8 cellular contexts compared by ENCODE assay signal in the genomic region with DNA sequence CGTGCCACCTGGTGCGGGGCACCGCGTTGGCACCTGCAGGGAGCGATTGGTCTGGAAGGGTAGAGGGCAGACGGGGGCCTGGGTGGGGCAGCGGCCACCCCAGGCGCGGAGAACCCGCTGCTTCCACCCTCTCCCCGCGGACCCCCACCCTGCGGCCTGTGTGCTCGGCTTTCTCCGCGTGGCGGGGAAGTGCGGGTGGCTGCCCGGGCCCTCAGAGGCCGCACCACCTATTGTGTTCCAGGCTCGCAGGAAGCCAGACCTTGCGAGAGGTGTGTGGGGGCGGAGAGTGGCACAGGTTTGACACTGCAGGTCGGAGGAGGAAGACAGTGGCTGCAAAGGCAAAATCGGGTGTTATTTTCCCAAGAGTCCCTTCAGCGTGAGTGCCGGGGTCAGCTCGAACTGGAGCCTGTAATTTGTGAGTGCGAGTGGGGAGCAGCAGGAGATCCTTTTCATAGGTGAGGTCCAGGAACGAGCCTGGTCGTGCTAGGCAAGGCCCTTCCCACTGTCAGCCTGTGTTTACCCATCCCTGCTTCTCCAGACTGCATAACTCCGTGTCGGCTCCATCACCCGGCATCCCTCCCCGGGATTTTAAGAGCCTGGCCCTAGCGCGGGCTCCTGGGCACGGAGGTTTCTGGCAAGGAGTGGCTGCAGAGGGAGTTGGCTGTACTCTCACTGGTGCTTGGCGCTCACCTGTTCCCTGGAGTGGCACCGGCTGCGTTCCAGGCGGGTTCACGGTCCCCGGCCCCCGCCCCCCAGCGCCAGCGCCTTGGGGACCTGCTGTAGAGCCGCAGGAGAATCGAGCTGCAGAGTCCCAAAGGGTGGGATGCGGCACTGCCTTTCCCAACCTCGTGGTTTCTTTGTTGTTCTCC. TPM values are rescaled to one million over a fixed set of nuclear protein-coding genes. Genes with fewer than 3 reads are reported as not detected.
DNase-seq lines count a peak whose midpoint lies in the region; FAIRE-seq and TF ChIP-seq lines count a peak whose summit lies in the region.

No MANE protein-coding gene starts in this region.

- peaks cover 2% of the 10 kb centered on the region for H3K36me3 Mint-ChIP-seq in activated CD4-positive, alpha-beta T cell treated with anti-CD3 and anti-CD28 coated beads, Interleukin-2, amount 10 ng/mL, durations not matched to agents 7 days and 5 days (ENCODE audit: low read depth)
- no peaks in the 10 kb centered on the region for H3K36me3 Mint-ChIP-seq in stimulated activated naive CD8-positive, alpha-beta T cell treated with anti-CD3 and anti-CD28 coated beads, Interleukin-15, Interleukin-2, amounts not matched to agents 100 ng/mL and 50 ng/mL, for 24 hours (ENCODE audit: low read depth)

- no peaks in the 10 kb centered on the region; the same call in 1 of the 2 replicates for H3F3A ChIP-seq in DOHH2 (ENCODE audit: control insufficient read depth, insufficient read depth)

- H3K4me2 ChIP-seq in DOHH2 (ENCODE audit: low read length) = peak overlapping the region; percentile 82

- H3K4me1 ChIP-seq in DOHH2 (ENCODE audit: control insufficient read depth, low read length) = peaks cover 17% of the 10 kb centered on the region
- H3K4me1 ChIP-seq in HUES6 (ENCODE audit: control insufficient read depth, insufficient read depth, low read length) = no peaks in the 10 kb centered on the region

- no peaks in the 10 kb centered on the region for H3K9me2 ChIP-seq in DOHH2 (replicated peaks; ENCODE audit: control insufficient read depth, low read length)

- CTCF ChIA-PET in activated CD4-positive, alpha-beta T cell treated with anti-CD3 and anti-CD28 coated beads, Interleukin-2, amount 10 ng/mL, durations not matched to agents 7 days and 5 days (lab: Charles Lee) = interaction anchor here (1.1 kb wide), 1 partner anchor 45 kb away, joined by 3 read pairs; no protein-coding TSS in a partner anchor

- no peak for TF ChIP-seq POLR2A in GM12892 (IDR thresholded peaks at IDR 0.05; ENCODE audit: low read depth, low read length)

- H3K4me3 ChIP-seq in DOHH2 (ENCODE audit: low read length) (peak overlapping the region; percentile 96), HUES6 (ENCODE audit: low read depth, low read length) (peak overlapping the region; percentile 81), iPS-11a (ENCODE audit: low read depth, low read length) (peak overlapping the region; percentile 66)

- H3K36me3 ChIP-seq in DOHH2 (ENCODE audit: control insufficient read depth, low read length) (peaks cover 23% of the 10 kb centered on the region), HUES6 (ENCODE audit: control insufficient read depth, insufficient read depth, low read length) (no peaks in the 10 kb centered on the region)

- no peak for TF ChIP-seq CTCF in DOHH2 (IDR thresholded peaks at IDR 0.05; ENCODE audit: low read depth, low read length, poor library complexity, severe bottlenecking)

- peaks cover 13% of the 10 kb centered on the region for H3K4me1 Mint-ChIP-seq in activated CD4-positive, alpha-beta T cell treated with anti-CD3 and anti-CD28 coated beads, Interleukin-2, amount 10 ng/mL, durations not matched to agents 7 days and 5 days
- peaks cover 19% of the 10 kb centered on the region for H3K4me1 Mint-ChIP-seq in stimulated activated naive CD8-positive, alpha-beta T cell treated with anti-CD3 and anti-CD28 coated beads, Interleukin-15, Interleukin-2, amounts not matched to agents 100 ng/mL and 50 ng/mL, for 24 hours (ENCODE audit: low read depth)

- POLR2A ChIA-PET in activated CD4-positive, alpha-beta T cell treated with anti-CD3 and anti-CD28 coated beads, Interleukin-2, amount 10 ng/mL, durations not matched to agents 7 days and 5 days (lab: Charles Lee) = interaction anchor here (0.7 kb wide), 1 partner anchor 51 kb away, joined by 6 read pairs; no protein-coding TSS in a partner anchor

- H3K27me3 ChIP-seq in DOHH2 (ENCODE audit: control insufficient read depth, low read length) (no peaks in the 10 kb centered on the region), HUES6 (ENCODE audit: control insufficient read depth, insufficient read depth, low read length) (peaks cover 92% of the 10 kb centered on the region)

- H4K20me1 ChIP-seq in DOHH2 (ENCODE audit: control insufficient read depth, insufficient read depth, low read depth, low read length) = no peaks in the 10 kb centered on the region

- H3K4me3 Mint-ChIP-seq in activated CD4-positive, alpha-beta T cell treated with anti-CD3 and anti-CD28 coated beads, Interleukin-2, amount 10 ng/mL, durations not matched to agents 7 days and 5 days = peak overlapping the region; percentile 43
- peak overlapping the region; percentile 75 for H3K4me3 Mint-ChIP-seq in stimulated activated naive CD8-positive, alpha-beta T cell treated with anti-CD3 and anti-CD28 coated beads, Interleukin-15, Interleukin-2, amounts not matched to agents 100 ng/mL and 50 ng/mL, for 24 hours

- H3K9me3 Mint-ChIP-seq in activated CD4-positive, alpha-beta T cell treated with anti-CD3 and anti-CD28 coated beads, Interleukin-2, amount 10 ng/mL, durations not matched to agents 7 days and 5 days = no peaks in the 10 kb centered on the region
- no peaks in the 10 kb centered on the region for H3K9me3 Mint-ChIP-seq in stimulated activated naive CD8-positive, alpha-beta T cell treated with anti-CD3 and anti-CD28 coated beads, Interleukin-15, Interleukin-2, amounts not matched to agents 100 ng/mL and 50 ng/mL, for 24 hours

- H3K27ac Mint-ChIP-seq in activated CD4-positive, alpha-beta T cell treated with anti-CD3 and anti-CD28 coated beads, Interleukin-2, amount 10 ng/mL, durations not matched to agents 7 days and 5 days = no peak overlapping the region
- no peak overlapping the region for H3K27ac Mint-ChIP-seq in stimulated activated naive CD8-positive, alpha-beta T cell treated with anti-CD3 and anti-CD28 coated beads, Interleukin-15, Interleukin-2, amounts not matched to agents 100 ng/mL and 50 ng/mL, for 24 hours

- no peak overlapping the region for H3K9ac ChIP-seq in HUES6 (ENCODE audit: low read length)

- FAIRE-seq in GM19239 (lab: Jason Lieb, UNC) (no peak), GM12892 (lab: Jason Lieb, UNC) (no peak)

- H3K9me3 ChIP-seq in DOHH2 (ENCODE audit: control insufficient read depth, insufficient read depth, low read length) (no peaks in the 10 kb centered on the region), HUES6 (ENCODE audit: control insufficient read depth, insufficient read depth, low read depth, low read length) (no peaks in the 10 kb centered on the region)

- DNase-seq in activated CD4-positive, alpha-beta T cell treated with anti-CD3 and anti-CD28 coated beads, Interleukin-2, amount 10 ng/mL, durations not matched to agents 7 days and 5 days = no peak
- no peak for DNase-seq in GM19239 (ENCODE audit: insufficient read length, low spot score)
- DNase-seq in GM12892 (ENCODE audit: insufficient read length) = no peak
- no peak for DNase-seq in HT-29 (ENCODE audit: low spot score)

- H3K27ac ChIP-seq in DOHH2 (ENCODE audit: low read depth, low read length) = 0 out of 2 replicates have a peak overlapping the region, but pooled peaks have one; percentile 43
- no peak overlapping the region for H3K27ac ChIP-seq in HUES6 (ENCODE audit: low read depth, low read length)

- peaks cover 54% of the 10 kb centered on the region for H3K27me3 Mint-ChIP-seq in activated CD4-positive, alpha-beta T cell treated with anti-CD3 and anti-CD28 coated beads, Interleukin-2, amount 10 ng/mL, durations not matched to agents 7 days and 5 days
- peaks cover 65% of the 10 kb centered on the region for H3K27me3 Mint-ChIP-seq in stimulated activated naive CD8-positive, alpha-beta T cell treated with anti-CD3 and anti-CD28 coated beads, Interleukin-15, Interleukin-2, amounts not matched to agents 100 ng/mL and 50 ng/mL, for 24 hours

- peaks cover 25% of the 10 kb centered on the region for H3K79me2 ChIP-seq in DOHH2 (ENCODE audit: control insufficient read depth, low read length)

RNA-seq across cellular contexts. Expression of gene TBC1D30, which starts 0.9 kb away (rescaled TPM):
- under 1 TPM; 0.19 to 0.20 TPM for total RNA-seq in activated CD4-positive, alpha-beta T cell treated with anti-CD3 and anti-CD28 coated beads, Interleukin-2, amount 10 ng/mL, durations not matched to agents 7 days and 5 days
- 2.3 TPM for polyA plus RNA-seq in GM12892 (2012; ENCODE audit: missing spikeins)
- total RNA-seq in HT-29 (2014; rRNA removed; shearing (Covaris generic)) = 44.7 and 46.2 TPM in 2 replicates

Comparison
In these comparisons a context has a peak if more than half of its experiments do, and no peak if none do; other contexts are left out.
1. RNA of gene TBC1D30, which starts 0.9 kb away (total RNA-seq): 44.7 to 46.2 TPM in HT-29; 0.19 to 0.20 TPM in activated CD4-positive, alpha-beta T cell treated with anti-CD3 and anti-CD28 coated beads, Interleukin-2, amount 10 ng/mL, durations not matched to agents 7 days and 5 days; every median in the first group is over 10 times any median in the second.
2. Peak in every context shown above with its lines, with median percentiles within 50 percentile points of each other: H3K4me3 ChIP-seq.